In the genomic region with DNA sequence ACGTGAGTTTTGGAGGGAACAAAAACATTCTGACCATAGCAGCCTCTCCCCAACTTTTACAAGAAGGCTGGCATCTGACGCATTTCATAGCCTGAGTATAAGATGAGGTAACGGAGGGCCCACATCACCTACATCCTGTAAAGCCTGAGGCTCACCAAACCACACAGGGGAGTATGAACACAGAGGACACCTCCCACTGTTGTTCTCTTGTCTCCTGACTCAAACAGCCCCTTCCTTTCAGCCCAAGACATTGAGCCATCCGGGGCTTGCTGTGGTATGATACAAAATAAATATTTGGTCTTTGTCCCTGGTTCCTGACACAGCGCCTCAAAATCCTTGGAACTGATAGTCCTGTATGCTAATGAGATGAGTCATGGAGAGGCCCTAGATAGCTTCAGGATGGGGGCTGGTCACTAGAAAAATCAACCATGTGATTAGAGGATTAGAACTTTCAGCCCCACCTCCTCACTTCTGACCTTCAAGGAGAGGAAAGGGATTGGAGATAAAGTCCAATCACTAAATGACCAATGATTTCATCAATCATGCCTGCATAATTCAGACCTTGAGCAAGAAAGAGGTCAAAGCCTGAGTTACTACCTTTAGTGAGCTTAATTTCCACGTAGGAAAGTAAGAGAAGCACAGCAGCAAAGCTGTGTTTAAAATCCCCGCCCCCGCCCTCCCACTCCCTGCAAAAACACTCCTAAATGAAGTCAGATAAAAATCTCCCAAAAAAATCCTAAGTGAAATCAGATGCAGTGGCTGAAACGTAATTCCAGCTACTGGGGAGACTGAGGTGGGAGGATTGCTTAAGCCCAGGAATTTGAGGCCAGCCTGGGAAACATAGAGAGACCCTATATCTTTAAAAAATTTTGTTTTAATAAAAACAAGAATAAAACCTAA, we compare ENCODE assay signal across 8 cellular contexts.
DNase-seq lines count a peak whose midpoint lies in the region; ATAC-seq and TF ChIP-seq lines count a peak whose summit lies in the region.

No MANE protein-coding gene starts in this region.

- peak; percentile 57 for DNase-seq in NK-92 treated with Interleukin-12 subunit alpha and Interleukin-12 subunit beta, amount 100 ng/mL, for 24 hours (lab: John Stamatoyannopoulos, UW)
- no peak for DNase-seq in NK-92 (lab: John Stamatoyannopoulos, UW; ENCODE audit: unreplicated experiment)
- DNase-seq in activated CD4-positive, alpha-beta memory T cell treated with anti-CD3 and anti-CD28 coated beads for 36 hours = peak; percentile 80
- peak; percentile 63 for DNase-seq in fibroblast of peridontal ligament (ENCODE audit: extremely low read depth)
- DNase-seq in stimulated activated CD8-positive, alpha-beta memory T cell treated with anti-CD3 and anti-CD28 coated beads, Interleukin-2, amount 100 ng/mL, for 48 hours (ENCODE audit: low read depth in 2 of 2) = peak; percentile 14 to 38
- no peak for DNase-seq in omental fat pad (ENCODE audit: low spot score)
- no peak for DNase-seq in NCI-H510A (lab: John Stamatoyannopoulos, UW)
- no peak for DNase-seq in NCI-H2171 (lab: John Stamatoyannopoulos, UW)

- peak overlapping the region; percentile 88 for H3K27ac Mint-ChIP-seq in activated CD4-positive, alpha-beta memory T cell treated with anti-CD3 and anti-CD28 coated beads for 36 hours

- intact Hi-C loops in activated CD4-positive, alpha-beta memory T cell treated with anti-CD3 and anti-CD28 coated beads for 36 hours (cut with micrococcal nuclease) = loop anchor here (1.0 to 2.0 kb wide), 6 partner anchors 75 to 449 kb away; partner anchors contain the start of gene SIPA1L1

- no peaks in the 10 kb centered on the region for H3K36me3 Mint-ChIP-seq in activated CD4-positive, alpha-beta memory T cell treated with anti-CD3 and anti-CD28 coated beads for 36 hours

- POLR2A ChIA-PET in activated CD4-positive, alpha-beta memory T cell treated with anti-CD3 and anti-CD28 coated beads for 36 hours (lab: Charles Lee) = interaction anchor here (0.8 to 1.5 kb wide), 5 partner anchors 75 to 412 kb away, joined by 3 to 14 read pairs (median 7); no protein-coding TSS in a partner anchor

- no peaks in the 10 kb centered on the region for H3K27me3 Mint-ChIP-seq in activated CD4-positive, alpha-beta memory T cell treated with anti-CD3 and anti-CD28 coated beads for 36 hours

- H3K9me3 Mint-ChIP-seq in activated CD4-positive, alpha-beta memory T cell treated with anti-CD3 and anti-CD28 coated beads for 36 hours = no peaks in the 10 kb centered on the region

- no peak for TF ChIP-seq CTCF in omental fat pad (IDR thresholded peaks at IDR 0.05)

- CTCF ChIA-PET in activated CD4-positive, alpha-beta memory T cell treated with anti-CD3 and anti-CD28 coated beads for 36 hours (lab: Charles Lee) = interaction anchor here (0.6 to 9.2 kb wide), 12 partner anchors 25 to 712 kb away, joined by 3 to 132 read pairs (median 4); no protein-coding TSS in a partner anchor

- peaks cover 29% of the 10 kb centered on the region for H3K4me1 Mint-ChIP-seq in activated CD4-positive, alpha-beta memory T cell treated with anti-CD3 and anti-CD28 coated beads for 36 hours (ENCODE audit: low read depth)

- H3K4me3 Mint-ChIP-seq in activated CD4-positive, alpha-beta memory T cell treated with anti-CD3 and anti-CD28 coated beads for 36 hours = peak overlapping the region; percentile 39

- no peak for ATAC-seq in omental fat pad (ENCODE audit: low FRiP score)

Comparison
In these comparisons a context has a peak if more than half of its experiments do, and no peak if none do; other contexts are left out.
1. DNase-seq: peak in NK-92 treated with Interleukin-12 subunit alpha and Interleukin-12 subunit beta, amount 100 ng/mL, for 24 hours (single experiment), activated CD4-positive, alpha-beta memory T cell treated with anti-CD3 and anti-CD28 coated beads for 36 hours (single experiment), fibroblast of peridontal ligament (single experiment) and stimulated activated CD8-positive, alpha-beta memory T cell treated with anti-CD3 and anti-CD28 coated beads, Interleukin-2, amount 100 ng/mL, for 48 hours (2 of 2); none in NK-92 (single experiment), omental fat pad (single experiment), NCI-H510A (single experiment) and NCI-H2171 (single experiment).